Comparison of ENCODE assay signal across 9 cellular contexts in genomic region chr3:139538733-139539132, GRCh38. TPM values are rescaled to one million over a fixed set of nuclear protein-coding genes. Genes with fewer than 3 reads are reported as not detected.
DNase-seq lines count a peak whose midpoint lies in the region; ATAC-seq and TF ChIP-seq lines count a peak whose summit lies in the region.
"Had no signal": no experiment of that assay in that cellular context is flagged by ENCODE, and none has a peak within 500 bp of the region (broad histone marks: within the 10 kb centered on the region; RNA-seq: fewer than 3 reads in every experiment).

No MANE protein-coding gene starts in this region.

- in situ Hi-C loops in HAP-1 (cut with MboI; ENCODE audit: low sequenced_read_pairs), result no loop called here
- in situ Hi-C loops in gastrocnemius medialis (cut with MboI; ENCODE audit: low sequenced_read_pairs in 4 of 4), result no loop called here
- in situ Hi-C loops in GM13977 (cut with MboI; ENCODE audit: low pct_unique_long_range_greater_than_20kb, low sequenced_read_pairs, unreplicated experiment), result no loop called here

- H3K4me3 ChIP-seq in HAP-1 (peak overlapping the region; percentile 44), choroid plexus epithelial cell (ENCODE audit: low read depth, low read length) (peak overlapping the region; percentile 78), iPS-20b (ENCODE audit: low read length) (peak overlapping the region; percentile 88), gastrocnemius medialis (peak overlapping the region; percentile 56 to 78 (median 66))

- H3K36me3 ChIP-seq in HAP-1 (replicated peaks), result no peaks in the 10 kb centered on the region
- H3K36me3 ChIP-seq in iPS-20b (ENCODE audit: insufficient read depth, low read depth, low read length), result no peaks in the 10 kb centered on the region; the same call in 1 of the 2 replicates
- no peaks in the 10 kb centered on the region for H3K36me3 ChIP-seq in gastrocnemius medialis

- H3K9ac ChIP-seq in iPS-20b (ENCODE audit: low read depth, low read length), result peak overlapping the region; percentile 93; the same call in 1 of the 2 replicates

- DNase-seq in HAP-1 (ENCODE audit: low spot score in 2 of 2) (no peak), choroid plexus epithelial cell (ENCODE audit: low read depth) (peak; percentile 78), gastrocnemius medialis (no peak), MV-4-11 (lab: John Stamatoyannopoulos, UW) (no peak), GM13977 (ENCODE audit: low spot score) (no peak)

- TF ChIP-seq POLR2A in gastrocnemius medialis (IDR thresholded peaks at IDR 0.05), result no peak

- H3K4me1 ChIP-seq in HAP-1 (peaks cover 43% of the 10 kb centered on the region), iPS-20b (ENCODE audit: insufficient read depth, low read length) (peaks cover 23% of the 10 kb centered on the region), gastrocnemius medialis (peaks cover 8 to 11% of the 10 kb centered on the region in 2 donors)

- TF ChIP-seq CTCF in choroid plexus epithelial cell (conservative IDR thresholded peaks at IDR 0.05; ENCODE audit: low read depth, low read length) (no peak), gastrocnemius medialis (IDR thresholded peaks at IDR 0.05 in 4 of 5, conservative IDR thresholded peaks at IDR 0.05 in 1 of 5) (no peak), GM13977 (IDR thresholded peaks at IDR 0.05; ENCODE audit: extremely low read depth, insufficient read depth, missing control alignments) (no peak)

- intact Hi-C loops in gastrocnemius medialis (cut with DNase I; ENCODE audit: low total_unique reads), result no loop called here

- no peaks in the 10 kb centered on the region for H3K27me3 ChIP-seq in HAP-1 (ENCODE audit: low read depth)
- peaks cover 46% of the 10 kb centered on the region for H3K27me3 ChIP-seq in iPS-20b (ENCODE audit: insufficient read depth, low read length)
- H3K27me3 ChIP-seq in gastrocnemius medialis, result no peaks in the 10 kb centered on the region

- ATAC-seq in gastrocnemius medialis (peak in 1 of 2 donors; percentile 31), HG02870 (IDR thresholded peaks at IDR 0.05; ENCODE audit: unreplicated experiment) (no peak), GM21576 (IDR thresholded peaks at IDR 0.05; ENCODE audit: unreplicated experiment) (no peak)

- H3K27ac ChIP-seq in iPS-20b (ENCODE audit: low read length) (no peak overlapping the region), gastrocnemius medialis (peak overlapping the region in 1 of 4 donors; percentile 49)

- H3K9me3 ChIP-seq in HAP-1, result no peaks in the 10 kb centered on the region
- H3K9me3 ChIP-seq in iPS-20b (ENCODE audit: insufficient read depth, low read depth, low read length), result no peaks in the 10 kb centered on the region
- no peaks in the 10 kb centered on the region for H3K9me3 ChIP-seq in gastrocnemius medialis

RNA-seq across cellular contexts. Expression of gene RBP1, which starts 0.8 kb away (rescaled TPM):
- 1 to 10 TPM in 3 of 4 donors, not detected in 1; 3.7 to 6.8 (median 3.9) TPM for total RNA-seq in gastrocnemius medialis
- total RNA-seq: NCI-H460 had no signal
